ENCODE assay signal across 21 cellular contexts in genomic region chr15:83378921-83379561, GRCh38.
DNase-seq lines count a peak whose midpoint lies in the region; ATAC-seq and TF ChIP-seq lines count a peak whose summit lies in the region.
"Had no signal": no experiment of that assay in that cellular context is flagged by ENCODE, and none has a peak within 500 bp of the region (broad histone marks: within the 10 kb centered on the region; RNA-seq: fewer than 3 reads in every experiment).

No MANE protein-coding gene starts in this region.

- intact Hi-C loops in MCF 10A (cut with micrococcal nuclease) = loop anchor here (2.0 kb wide), 1 partner anchor 96 kb away; no protein-coding TSS in a partner anchor
- intact Hi-C loops in gastrocnemius medialis (cut with DNase I; ENCODE audit: low total_unique reads) = no loop called here
- intact Hi-C loops in posterior vena cava (cut with DNase I) = no loop called here
- intact Hi-C loops in colonic mucosa (cut with DNase I) = no loop called here

- H3K9me3 ChIP-seq in HUES6 (ENCODE audit: control insufficient read depth, insufficient read depth, low read depth, low read length) = no peaks in the 10 kb centered on the region
- H3K9me3 ChIP-seq in iPS-20b (ENCODE audit: insufficient read depth, low read depth, low read length) = no peaks in the 10 kb centered on the region
- H3K9me3 ChIP-seq in suprapubic skin = no peaks in the 10 kb centered on the region
- no peaks in the 10 kb centered on the region for H3K9me3 ChIP-seq in gastrocnemius medialis
- no peaks in the 10 kb centered on the region for H3K9me3 ChIP-seq in colonic mucosa
- H3K9me3 ChIP-seq: left lung, right atrium auricular region had no signal

- H3K4me1 ChIP-seq in HUES6 (ENCODE audit: control insufficient read depth, insufficient read depth, low read length) (peaks cover 9% of the 10 kb centered on the region), iPS-20b (ENCODE audit: insufficient read depth, low read length) (peaks cover 8% of the 10 kb centered on the region), suprapubic skin (peaks cover 28% of the 10 kb centered on the region), gastrocnemius medialis (no peaks in the 10 kb centered on the region), colonic mucosa (no peaks in the 10 kb centered on the region)
- H3K4me1 ChIP-seq: left lung had no signal

- H3K27ac ChIP-seq in HUES6 (ENCODE audit: low read depth, low read length) (no peak overlapping the region), iPS-20b (ENCODE audit: low read length) (no peak overlapping the region), suprapubic skin (no peak overlapping the region), gastrocnemius medialis (no peak overlapping the region), colonic mucosa (no peak overlapping the region)
- H3K27ac ChIP-seq: left lung, right atrium auricular region had no signal

- TF ChIP-seq EP300 in suprapubic skin (IDR thresholded peaks at IDR 0.05) = no peak

- H3K36me3 Mint-ChIP-seq in MCF 10A (ENCODE audit: insufficient read depth, unreplicated experiment) = no peaks in the 10 kb centered on the region
- H3K36me3 Mint-ChIP-seq: brain; CD4-positive, CD25-positive, alpha-beta regulatory T cell; naive thymus-derived CD8-positive, alpha-beta T cell; type B pancreatic cell had no signal

- H3K9me3 Mint-ChIP-seq in MCF 10A (ENCODE audit: unreplicated experiment) = no peaks in the 10 kb centered on the region
- H3K9me3 Mint-ChIP-seq: type B pancreatic cell had no signal

- H3K9ac ChIP-seq in HUES6 (ENCODE audit: low read length) (no peak overlapping the region), iPS-20b (ENCODE audit: low read depth, low read length) (no peak overlapping the region), colonic mucosa (ENCODE audit: low read depth in 2 of 2, low read length in 2 of 2) (no peak overlapping the region)

- H3K4me3 Mint-ChIP-seq in MCF 10A (ENCODE audit: unreplicated experiment) = peak overlapping the region; percentile 61
- H3K4me3 Mint-ChIP-seq: brain; CD4-positive, CD25-positive, alpha-beta regulatory T cell; naive thymus-derived CD8-positive, alpha-beta T cell; type B pancreatic cell had no signal

- WGBS in suprapubic skin = 1% methylated on average over 15 of the region's 34 CpGs

- POLR2A ChIA-PET in MCF 10A (lab: Yijun Ruan, JAX) = interaction anchor here (0.7 to 8.7 kb wide), 16 partner anchors 12 to 173 kb away, joined by 3 to 96 read pairs (median 14); partner anchors contain the start of gene BNC1

- peaks cover 37% of the 10 kb centered on the region for H3K4me1 Mint-ChIP-seq in MCF 10A (ENCODE audit: insufficient read depth, unreplicated experiment)
- H3K4me1 Mint-ChIP-seq: brain; CD4-positive, CD25-positive, alpha-beta regulatory T cell had no signal

- in situ Hi-C loops in gastrocnemius medialis (cut with MboI; ENCODE audit: low sequenced_read_pairs in 4 of 4) = no loop called here

- TSS peak; percentile 76 for BruUV-seq in MCF 10A (replicated peaks; lab: Mats Ljungman, UMichigan)

- H3K4me3 ChIP-seq in HUES6 (ENCODE audit: low read depth, low read length) = peak overlapping the region; percentile 31; the same call in 1 of the 2 replicates
- H3K4me3 ChIP-seq in iPS-20b (ENCODE audit: low read length) = peak overlapping the region; percentile 45; the same call in 1 of the 2 replicates
- H3K4me3 ChIP-seq in suprapubic skin = peak overlapping the region; percentile 36
- H3K4me3 ChIP-seq in gastrocnemius medialis = no peak overlapping the region
- no peak overlapping the region for H3K4me3 ChIP-seq in colonic mucosa
- H3K4me3 ChIP-seq: left lung, right atrium auricular region had no signal

- DNase-seq in MCF 10A (ENCODE audit: unreplicated experiment) = peak; percentile 83
- DNase-seq in suprapubic skin (ENCODE audit: low spot score in 2 of 2) = peak; percentile 69 to 77
- no peak for DNase-seq in gastrocnemius medialis
- DNase-seq in posterior vena cava (ENCODE audit: low spot score) = no peak
- no peak for DNase-seq in colonic mucosa
- DNase-seq: activated CD4-positive, alpha-beta T cell treated with anti-CD3 and anti-CD28 coated beads, Interleukin-2, amount 50 U/mL, for 48 hours; CD4-positive, CD25-positive, alpha-beta regulatory T cell; effector memory CD4-positive, alpha-beta T cell; left lung; naive thymus-derived CD8-positive, alpha-beta T cell; NCI-H2029 treated with DMSO at 0.1 percent for 48 hours; NCI-H748 treated with DMSO at 0.1 percent for 48 hours; RPMI8226; stimulated activated CD4-positive, alpha-beta T cell treated with anti-CD3 and anti-CD28 coated beads, Interleukin-4, amount 100 ng/mL, for 1 hour; T-helper 9 cell had no signal

- H3K27ac Mint-ChIP-seq in MCF 10A (ENCODE audit: low read depth, unreplicated experiment) = peak overlapping the region; percentile 87
- H3K27ac Mint-ChIP-seq: brain; CD4-positive, CD25-positive, alpha-beta regulatory T cell; naive thymus-derived CD8-positive, alpha-beta T cell; type B pancreatic cell had no signal

- H3K36me3 ChIP-seq in HUES6 (ENCODE audit: control insufficient read depth, insufficient read depth, low read length) (no peaks in the 10 kb centered on the region), iPS-20b (ENCODE audit: insufficient read depth, low read depth, low read length) (no peaks in the 10 kb centered on the region), suprapubic skin (no peaks in the 10 kb centered on the region), gastrocnemius medialis (no peaks in the 10 kb centered on the region), colonic mucosa (no peaks in the 10 kb centered on the region)
- H3K36me3 ChIP-seq: left lung, right atrium auricular region had no signal

- CTCF ChIA-PET in MCF 10A (lab: Yijun Ruan, JAX) = interaction anchor here (0.6 to 4.2 kb wide), 8 partner anchors 10 to 176 kb away, joined by 3 to 114 read pairs (median 4); no protein-coding TSS in a partner anchor

- TF ChIP-seq CTCF in MCF 10A (IDR thresholded peaks at IDR 0.05; ENCODE audit: unreplicated experiment) (no peak), suprapubic skin (IDR thresholded peaks at IDR 0.05) (no peak), gastrocnemius medialis (IDR thresholded peaks at IDR 0.05 in 4 of 5, conservative IDR thresholded peaks at IDR 0.05 in 1 of 5) (no peak), colonic mucosa (IDR thresholded peaks at IDR 0.05) (no peak)

- H3K27me3 ChIP-seq in HUES6 (ENCODE audit: control insufficient read depth, insufficient read depth, low read length) = peaks cover 25% of the 10 kb centered on the region
- H3K27me3 ChIP-seq in iPS-20b (ENCODE audit: insufficient read depth, low read length) = peaks cover 35% of the 10 kb centered on the region
- peaks cover 58% of the 10 kb centered on the region for H3K27me3 ChIP-seq in suprapubic skin
- peaks cover 33 to 40% (median 34%) of the 10 kb centered on the region in 3 donors for H3K27me3 ChIP-seq in gastrocnemius medialis
- H3K27me3 ChIP-seq in colonic mucosa = peaks cover 13% of the 10 kb centered on the region

- ATAC-seq in gastrocnemius medialis = no peak
- ATAC-seq in GM21423 (IDR thresholded peaks at IDR 0.05; ENCODE audit: unreplicated experiment) = no peak
- ATAC-seq: left lung; naive thymus-derived CD8-positive, alpha-beta T cell had no signal

- TF ChIP-seq POLR2A in suprapubic skin (IDR thresholded peaks at IDR 0.05) = no peak
- no peak for TF ChIP-seq POLR2A in gastrocnemius medialis (IDR thresholded peaks at IDR 0.05)

- no peaks in the 10 kb centered on the region for H3K27me3 Mint-ChIP-seq in MCF 10A (ENCODE audit: insufficient read depth, unreplicated experiment)

Comparison
In these comparisons a context has a peak if more than half of its experiments do, and no peak if none do; other contexts are left out.
1. H3K4me3 ChIP-seq: peak in HUES6 (single experiment), iPS-20b (single experiment) and suprapubic skin (single experiment); none in gastrocnemius medialis (0 of 4) and colonic mucosa (single experiment).
2. DNase-seq: peak in MCF 10A (single experiment) and suprapubic skin (2 of 2); none in gastrocnemius medialis (0 of 2), posterior vena cava (single experiment) and colonic mucosa (single experiment).